ENCODE assay signal across 1 cellular context in the genomic region with DNA sequence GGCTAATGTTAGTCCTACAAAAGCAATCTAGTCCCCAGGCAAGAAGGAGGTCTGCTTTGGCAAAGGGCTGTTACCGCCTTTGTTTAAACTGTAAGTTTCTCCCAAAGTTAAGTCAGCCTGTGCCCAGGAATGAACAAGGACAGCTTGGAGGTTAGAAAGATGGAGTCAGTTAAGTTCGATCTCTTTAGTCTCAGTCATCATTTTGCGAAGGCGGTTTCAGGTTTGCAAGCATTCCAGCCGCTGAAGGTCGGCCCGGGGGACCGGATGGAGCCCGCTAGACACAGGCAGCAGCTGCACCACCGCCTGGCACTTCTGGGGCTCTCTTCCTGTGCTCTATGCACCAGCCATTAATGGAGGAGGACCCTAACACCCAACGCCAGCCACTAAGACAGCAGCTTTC.
TF ChIP-seq lines count a peak whose summit lies in the region.

No MANE protein-coding gene starts in this region.

TF ChIP-seq in K562, 482 proteins besides CTCF, POLR2A, EP300 and RAD21 (continued from another document):
- TF ChIP-seq, protein P1, sequence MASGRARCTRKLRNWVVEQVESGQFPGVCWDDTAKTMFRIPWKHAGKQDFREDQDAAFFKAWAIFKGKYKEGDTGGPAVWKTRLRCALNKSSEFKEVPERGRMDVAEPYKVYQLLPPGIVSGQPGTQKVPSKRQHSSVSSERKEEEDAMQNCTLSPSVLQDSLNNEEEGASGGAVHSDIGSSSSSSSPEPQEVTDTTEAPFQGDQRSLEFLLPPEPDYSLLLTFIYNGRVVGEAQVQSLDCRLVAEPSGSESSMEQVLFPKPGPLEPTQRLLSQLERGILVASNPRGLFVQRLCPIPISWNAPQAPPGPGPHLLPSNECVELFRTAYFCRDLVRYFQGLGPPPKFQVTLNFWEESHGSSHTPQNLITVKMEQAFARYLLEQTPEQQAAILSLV (tag; IDR thresholded peaks at IDR 0.05), result no peak
- TF ChIP-seq, protein P2, sequence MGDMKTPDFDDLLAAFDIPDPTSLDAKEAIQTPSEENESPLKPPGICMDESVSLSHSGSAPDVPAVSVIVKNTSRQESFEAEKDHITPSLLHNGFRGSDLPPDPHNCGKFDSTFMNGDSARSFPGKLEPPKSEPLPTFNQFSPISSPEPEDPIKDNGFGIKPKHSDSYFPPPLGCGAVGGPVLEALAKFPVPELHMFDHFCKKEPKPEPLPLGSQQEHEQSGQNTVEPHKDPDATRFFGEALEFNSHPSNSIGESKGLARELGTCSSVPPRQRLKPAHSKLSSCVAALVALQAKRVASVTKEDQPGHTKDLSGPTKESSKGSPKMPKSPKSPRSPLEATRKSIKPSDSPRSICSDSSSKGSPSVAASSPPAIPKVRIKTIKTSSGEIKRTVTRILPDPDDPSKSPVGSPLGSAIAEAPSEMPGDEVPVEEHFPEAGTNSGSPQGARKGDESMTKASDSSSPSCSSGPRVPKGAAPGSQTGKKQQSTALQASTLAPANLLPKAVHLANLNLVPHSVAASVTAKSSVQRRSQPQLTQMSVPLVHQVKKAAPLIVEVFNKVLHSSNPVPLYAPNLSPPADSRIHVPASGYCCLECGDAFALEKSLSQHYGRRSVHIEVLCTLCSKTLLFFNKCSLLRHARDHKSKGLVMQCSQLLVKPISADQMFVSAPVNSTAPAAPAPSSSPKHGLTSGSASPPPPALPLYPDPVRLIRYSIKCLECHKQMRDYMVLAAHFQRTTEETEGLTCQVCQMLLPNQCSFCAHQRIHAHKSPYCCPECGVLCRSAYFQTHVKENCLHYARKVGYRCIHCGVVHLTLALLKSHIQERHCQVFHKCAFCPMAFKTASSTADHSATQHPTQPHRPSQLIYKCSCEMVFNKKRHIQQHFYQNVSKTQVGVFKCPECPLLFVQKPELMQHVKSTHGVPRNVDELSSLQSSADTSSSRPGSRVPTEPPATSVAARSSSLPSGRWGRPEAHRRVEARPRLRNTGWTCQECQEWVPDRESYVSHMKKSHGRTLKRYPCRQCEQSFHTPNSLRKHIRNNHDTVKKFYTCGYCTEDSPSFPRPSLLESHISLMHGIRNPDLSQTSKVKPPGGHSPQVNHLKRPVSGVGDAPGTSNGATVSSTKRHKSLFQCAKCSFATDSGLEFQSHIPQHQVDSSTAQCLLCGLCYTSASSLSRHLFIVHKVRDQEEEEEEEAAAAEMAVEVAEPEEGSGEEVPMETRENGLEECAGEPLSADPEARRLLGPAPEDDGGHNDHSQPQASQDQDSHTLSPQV (IDR thresholded peaks at IDR 0.05), result peak; percentile 43; the same call in 1 of the 2 replicates
- TF ChIP-seq, protein P3, sequence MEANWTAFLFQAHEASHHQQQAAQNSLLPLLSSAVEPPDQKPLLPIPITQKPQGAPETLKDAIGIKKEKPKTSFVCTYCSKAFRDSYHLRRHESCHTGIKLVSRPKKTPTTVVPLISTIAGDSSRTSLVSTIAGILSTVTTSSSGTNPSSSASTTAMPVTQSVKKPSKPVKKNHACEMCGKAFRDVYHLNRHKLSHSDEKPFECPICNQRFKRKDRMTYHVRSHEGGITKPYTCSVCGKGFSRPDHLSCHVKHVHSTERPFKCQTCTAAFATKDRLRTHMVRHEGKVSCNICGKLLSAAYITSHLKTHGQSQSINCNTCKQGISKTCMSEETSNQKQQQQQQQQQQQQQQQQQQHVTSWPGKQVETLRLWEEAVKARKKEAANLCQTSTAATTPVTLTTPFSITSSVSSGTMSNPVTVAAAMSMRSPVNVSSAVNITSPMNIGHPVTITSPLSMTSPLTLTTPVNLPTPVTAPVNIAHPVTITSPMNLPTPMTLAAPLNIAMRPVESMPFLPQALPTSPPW (CRISPR knock-in tag; IDR thresholded peaks at IDR 0.05), result no peak
- TF ChIP-seq DMBX1 (CRISPR knock-in tag; IDR thresholded peaks at IDR 0.05; ENCODE audit: borderline replicate concordance), result peak; percentile 57; the same call in 1 of the 2 replicates
